In the genomic region with DNA sequence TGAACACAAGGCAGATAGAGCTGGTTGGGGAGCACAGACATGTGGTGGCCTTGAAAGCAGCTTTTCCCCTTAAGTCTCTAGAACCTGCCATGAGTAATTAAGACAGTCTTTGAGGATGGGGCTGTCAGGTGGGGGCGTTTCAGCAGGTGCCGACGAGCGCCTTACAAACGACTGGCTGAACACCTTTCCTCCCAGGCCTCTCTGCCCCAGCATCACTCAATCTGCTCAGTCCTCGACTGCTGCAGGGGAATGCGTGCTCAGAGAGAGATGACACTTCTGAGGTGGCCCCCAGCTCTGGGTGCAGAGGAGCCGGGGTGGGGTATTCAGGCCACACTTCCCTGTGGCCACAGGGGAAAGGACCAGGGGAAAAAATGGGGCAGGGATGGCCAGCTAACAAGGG, we compare ENCODE assay signal across 12 cellular contexts. TPM values are rescaled to one million over a fixed set of nuclear protein-coding genes. Genes with fewer than 3 reads are reported as not detected.
DNase-seq lines count a peak whose midpoint lies in the region; ATAC-seq and TF ChIP-seq lines count a peak whose summit lies in the region.
"Had no signal": no experiment of that assay in that cellular context is flagged by ENCODE, and none has a peak within 500 bp of the region (broad histone marks: within the 10 kb centered on the region; RNA-seq: fewer than 3 reads in every experiment).

No MANE protein-coding gene starts in this region.

- H3K27me3 ChIP-seq in GM23338 (ENCODE audit: insufficient read depth): no peaks in the 10 kb centered on the region
- no peaks in the 10 kb centered on the region for H3K27me3 ChIP-seq in brain microvascular endothelial cell (replicated peaks)
- no peaks in the 10 kb centered on the region for H3K27me3 ChIP-seq in hepatocyte
- no peaks in the 10 kb centered on the region for H3K27me3 ChIP-seq in smooth muscle cell (ENCODE audit: low read depth)
- H3K27me3 ChIP-seq: BLaER1 treated with 17β-estradiol and CSF1 and Interleukin-3, amounts not matched to agents 10 nM and 100 nM had no signal

- H2AFZ ChIP-seq in GM23338 (no peak overlapping the region), hepatocyte (no peak overlapping the region), smooth muscle cell (ENCODE audit: low read depth) (no peak overlapping the region)

- H3F3A ChIP-seq in GM23338 (replicated peaks; ENCODE audit: low read depth): peaks cover 45% of the 10 kb centered on the region
- H3F3A ChIP-seq in smooth muscle cell (ENCODE audit: low read depth): peaks cover 65% of the 10 kb centered on the region

- peaks cover 16% of the 10 kb centered on the region for H3K4me1 ChIP-seq in GM23338 (ENCODE audit: insufficient read depth)
- peaks cover 30% of the 10 kb centered on the region for H3K4me1 ChIP-seq in hepatocyte (ENCODE audit: insufficient read depth)
- peaks cover 29% of the 10 kb centered on the region for H3K4me1 ChIP-seq in smooth muscle cell (ENCODE audit: low read depth)

- no peak overlapping the region for H3K4me3 Mint-ChIP-seq in GM23338
- no peak overlapping the region for H3K4me3 Mint-ChIP-seq in activated CD4-positive, alpha-beta T cell treated with anti-CD3 and anti-CD28 coated beads, Interleukin-2, amount 10 ng/mL, durations not matched to agents 24 days and 14 days

- H3K9me3 ChIP-seq in hepatocyte (ENCODE audit: low read depth) (no peaks in the 10 kb centered on the region), smooth muscle cell (replicated peaks; ENCODE audit: low read depth) (no peaks in the 10 kb centered on the region)
- H3K9me3 ChIP-seq: BLaER1 treated with 17β-estradiol and CSF1 and Interleukin-3, amounts not matched to agents 10 nM and 100 nM had no signal

- H4K20me1 ChIP-seq in GM23338 (replicated peaks; ENCODE audit: insufficient read depth) (peaks cover 77% of the 10 kb centered on the region), hepatocyte (ENCODE audit: insufficient read depth, poor library complexity, severe bottlenecking) (peaks cover 97% of the 10 kb centered on the region), smooth muscle cell (ENCODE audit: low read depth) (peaks cover 100% of the 10 kb centered on the region)

- H3K27ac ChIP-seq in GM23338 (ENCODE audit: low read depth) (peak overlapping the region; percentile 85), brain microvascular endothelial cell (peak overlapping the region; percentile 95), hepatocyte (peak overlapping the region; percentile 73), smooth muscle cell (ENCODE audit: low read depth) (peak overlapping the region; percentile 74)
- H3K27ac ChIP-seq: BLaER1 treated with 17β-estradiol and CSF1 and Interleukin-3, amounts not matched to agents 10 nM and 100 nM had no signal

- in situ Hi-C loops in brain microvascular endothelial cell (cut with HindIII; ENCODE audit: low pct_ligation_motif_present, low sequenced_read_pairs): no loop called here

- H3K9ac ChIP-seq in smooth muscle cell (ENCODE audit: low read depth): no peak overlapping the region

- H3K36me3 ChIP-seq in GM23338 (ENCODE audit: insufficient read depth) (peaks cover 61% of the 10 kb centered on the region), brain microvascular endothelial cell (replicated peaks) (peaks cover 72% of the 10 kb centered on the region), hepatocyte (replicated peaks; ENCODE audit: insufficient read depth, low read depth) (no peaks in the 10 kb centered on the region), smooth muscle cell (ENCODE audit: low read depth) (peaks cover 15% of the 10 kb centered on the region)

- TF ChIP-seq CTCF in GM23338 (conservative IDR thresholded peaks at IDR 0.05; ENCODE audit: low read depth in 2 of 2) (no peak), brain microvascular endothelial cell (IDR thresholded peaks at IDR 0.05; ENCODE audit: low read depth, low read length, missing control alignments) (no peak), hepatocyte (IDR thresholded peaks at IDR 0.05; ENCODE audit: poor library complexity) (no peak), smooth muscle cell (IDR thresholded peaks at IDR 0.05; ENCODE audit: borderline replicate concordance, insufficient read depth, poor library complexity, severe bottlenecking) (no peak)

- H3K4me3 ChIP-seq in GM23338: no peak overlapping the region
- peak overlapping the region; percentile 49 for H3K4me3 ChIP-seq in brain microvascular endothelial cell (ENCODE audit: low read depth, low read length)
- no peak overlapping the region for H3K4me3 ChIP-seq in hepatocyte
- H3K4me3 ChIP-seq in smooth muscle cell: peak overlapping the region; percentile 16
- H3K4me3 ChIP-seq: BLaER1 treated with 17β-estradiol and CSF1 and Interleukin-3, amounts not matched to agents 10 nM and 100 nM; K562 had no signal

- no peak overlapping the region for H3K27ac Mint-ChIP-seq in GM23338
- no peak overlapping the region for H3K27ac Mint-ChIP-seq in activated CD4-positive, alpha-beta T cell treated with anti-CD3 and anti-CD28 coated beads, Interleukin-2, amount 10 ng/mL, durations not matched to agents 24 days and 14 days

- H3K79me2 ChIP-seq in GM23338 (replicated peaks; ENCODE audit: insufficient read depth) (peaks cover 60% of the 10 kb centered on the region), hepatocyte (peaks cover 84% of the 10 kb centered on the region), smooth muscle cell (ENCODE audit: low read depth) (peaks cover 79% of the 10 kb centered on the region)

- ATAC-seq in GM23338 (no peak), GM19463 (IDR thresholded peaks at IDR 0.05; ENCODE audit: unreplicated experiment) (no peak), GM18867 (IDR thresholded peaks at IDR 0.05; ENCODE audit: unreplicated experiment) (no peak)
- ATAC-seq: K562 had no signal

- H3K4me1 Mint-ChIP-seq in GM23338: peaks cover 18% of the 10 kb centered on the region
- H3K4me1 Mint-ChIP-seq in activated CD4-positive, alpha-beta T cell treated with anti-CD3 and anti-CD28 coated beads, Interleukin-2, amount 10 ng/mL, durations not matched to agents 24 days and 14 days: peaks cover 5% of the 10 kb centered on the region

- H3K9me2 ChIP-seq in GM23338 (ENCODE audit: insufficient read depth) (no peaks in the 10 kb centered on the region), hepatocyte (replicated peaks; ENCODE audit: insufficient read depth) (no peaks in the 10 kb centered on the region)

- H3K4me2 ChIP-seq in GM23338 (no peak overlapping the region), hepatocyte (peak overlapping the region; percentile 31), smooth muscle cell (peak overlapping the region; percentile 76)
- H3K4me2 ChIP-seq: BLaER1 treated with 17β-estradiol and CSF1 and Interleukin-3, amounts not matched to agents 10 nM and 100 nM had no signal

- H3K9me3 Mint-ChIP-seq in GM23338: no peaks in the 10 kb centered on the region
- no peaks in the 10 kb centered on the region for H3K9me3 Mint-ChIP-seq in activated CD4-positive, alpha-beta T cell treated with anti-CD3 and anti-CD28 coated beads, Interleukin-2, amount 10 ng/mL, durations not matched to agents 24 days and 14 days

- 91% methylated on average over 8 of the region's 8 CpGs for WGBS in hepatocyte (ENCODE audit: low lambda C conversion rate, missing lambda C conversion rate)
- 83% methylated on average over 8 of the region's 8 CpGs for WGBS in smooth muscle cell (ENCODE audit: low lambda C conversion rate)

- H3K36me3 Mint-ChIP-seq in GM23338 (ENCODE audit: low read depth): peaks cover 78% of the 10 kb centered on the region
- H3K36me3 Mint-ChIP-seq in activated CD4-positive, alpha-beta T cell treated with anti-CD3 and anti-CD28 coated beads, Interleukin-2, amount 10 ng/mL, durations not matched to agents 24 days and 14 days (ENCODE audit: low read depth): peaks cover 41% of the 10 kb centered on the region

- intact Hi-C loops in activated CD4-positive, alpha-beta T cell treated with anti-CD3 and anti-CD28 coated beads, Interleukin-2, amount 10 ng/mL, durations not matched to agents 24 days and 14 days (cut with micrococcal nuclease): no loop called here

- DNase-seq in GM23338 (ENCODE audit: low spot score): no peak
- no peak for DNase-seq in brain microvascular endothelial cell
- DNase-seq in hepatocyte (ENCODE audit: low spot score): no peak
- DNase-seq in smooth muscle cell (lab: John Stamatoyannopoulos, UW; ENCODE audit: unreplicated experiment): no peak
- DNase-seq in DMS 273 treated with DMSO at 0.1 percent for 48 hours (lab: John Stamatoyannopoulos, UW): no peak
- no peak for DNase-seq in activated CD4-positive, alpha-beta T cell treated with anti-CD3 and anti-CD28 coated beads, Interleukin-2, amount 10 ng/mL, durations not matched to agents 24 days and 14 days
- DNase-seq: activated T-cell treated with anti-CD3 and anti-CD28 coated beads for 4 hours, NCI-H2081 had no signal

- peaks cover 2% of the 10 kb centered on the region for H3K27me3 Mint-ChIP-seq in GM23338 (ENCODE audit: insufficient read depth, low read depth, poor library complexity)
- H3K27me3 Mint-ChIP-seq in activated CD4-positive, alpha-beta T cell treated with anti-CD3 and anti-CD28 coated beads, Interleukin-2, amount 10 ng/mL, durations not matched to agents 24 days and 14 days: no peaks in the 10 kb centered on the region

RNA-seq across cellular contexts. Expression of a gene that starts 8.1 kb away (rescaled TPM):
- total RNA-seq in GM23338 (2014; rRNA removed; shearing (Covaris generic)): 43.1 and 45.1 TPM in 2 replicates
- polyA plus RNA-seq in GM23338 (2016; fragmentation: Nextera tagmentation; extraction: Ambion mirVana): 14.8 and 15.1 TPM in 2 replicates
- total RNA-seq in hepatocyte: 19.9 and 23.4 TPM in 2 replicates
- polyA plus RNA-seq in hepatocyte: 21.0 and 22.9 TPM in 2 replicates
- 18.3 and 21.6 TPM in 2 replicates for total RNA-seq in smooth muscle cell
- polyA plus RNA-seq in smooth muscle cell: 13.8 and 21.9 TPM in 2 replicates
- total RNA-seq in activated CD4-positive, alpha-beta T cell treated with anti-CD3 and anti-CD28 coated beads, Interleukin-2, amount 10 ng/mL, durations not matched to agents 24 days and 14 days: 53.1 and 54.1 TPM in 2 replicates

RNA-seq across cellular contexts. Expression of a gene that starts 23.2 kb away (rescaled TPM):
- 94.1 and 97.0 TPM in 2 replicates for total RNA-seq in GM23338 (2014; rRNA removed; shearing (Covaris generic))
- polyA plus RNA-seq in GM23338 (2016; fragmentation: Nextera tagmentation; extraction: Ambion mirVana): 85.3 and 97.4 TPM in 2 replicates
- total RNA-seq in hepatocyte: 99.3 and 112 TPM in 2 replicates
- polyA plus RNA-seq in hepatocyte: 155 and 169 TPM in 2 replicates
- total RNA-seq in smooth muscle cell: 106 and 119 TPM in 2 replicates
- polyA plus RNA-seq in smooth muscle cell: 113 and 124 TPM in 2 replicates
- total RNA-seq in activated CD4-positive, alpha-beta T cell treated with anti-CD3 and anti-CD28 coated beads, Interleukin-2, amount 10 ng/mL, durations not matched to agents 24 days and 14 days: 57.9 and 58.4 TPM in 2 replicates

RNA-seq across cellular contexts. Expression of a gene that starts 31.1 kb away (rescaled TPM):
- total RNA-seq in GM23338 (2014; rRNA removed; shearing (Covaris generic)): 29.2 and 33.3 TPM in 2 replicates
- polyA plus RNA-seq in GM23338 (2016; fragmentation: Nextera tagmentation; extraction: Ambion mirVana) (7.5 and 8.3 TPM in 2 replicates), hepatocyte (1.9 TPM in 2 replicates), smooth muscle cell (1.5 and 2.4 TPM in 2 replicates)
- total RNA-seq in hepatocyte (1.6 and 1.8 TPM in 2 replicates), smooth muscle cell (2.5 and 3.1 TPM in 2 replicates)
- total RNA-seq in activated CD4-positive, alpha-beta T cell treated with anti-CD3 and anti-CD28 coated beads, Interleukin-2, amount 10 ng/mL, durations not matched to agents 24 days and 14 days: 14.5 and 15.2 TPM in 2 replicates

RNA-seq across cellular contexts. Expression of a gene that starts 58.6 kb away (rescaled TPM):
- 79.3 and 96.4 TPM in 2 replicates for total RNA-seq in GM23338 (2014; rRNA removed; shearing (Covaris generic))
- 29.4 and 34.3 TPM in 2 replicates for polyA plus RNA-seq in GM23338 (2016; fragmentation: Nextera tagmentation; extraction: Ambion mirVana)
- total RNA-seq in hepatocyte: 42.0 and 56.6 TPM in 2 replicates
- polyA plus RNA-seq in hepatocyte: 53.7 and 60.9 TPM in 2 replicates
- 28.4 and 29.4 TPM in 2 replicates for total RNA-seq in smooth muscle cell
- polyA plus RNA-seq in smooth muscle cell: 34.8 and 42.4 TPM in 2 replicates
- total RNA-seq in activated CD4-positive, alpha-beta T cell treated with anti-CD3 and anti-CD28 coated beads, Interleukin-2, amount 10 ng/mL, durations not matched to agents 24 days and 14 days: 57.2 and 58.2 TPM in 2 replicates

Comparison
In these comparisons a context has a peak if more than half of its experiments do, and no peak if none do; other contexts are left out.
1. H3K4me3 ChIP-seq: peak in brain microvascular endothelial cell (single experiment) and smooth muscle cell (single experiment); none in GM23338 (single experiment) and hepatocyte (single experiment).
2. Peak in every context shown above with its lines, with median percentiles within 50 percentile points of each other: H3K27ac ChIP-seq.